ENCODE assay signal across 2 cellular contexts in genomic region chr1:235124665-235125064, GRCh38.
TF ChIP-seq lines count a peak whose summit lies in the region.

No MANE protein-coding gene starts in this region.

TF ChIP-seq in HepG2, 621 proteins besides CTCF, POLR2A, EP300 and RAD21:
- no peak for TF ChIP-seq JDP2 (CRISPR knock-in tag; IDR thresholded peaks at IDR 0.05; ENCODE audit: borderline replicate concordance)
- TF ChIP-seq RBFOX2 (IDR thresholded peaks at IDR 0.05; ENCODE audit: low read depth, low read length) = peak; percentile 62; the same call in 1 of the 2 replicates

TF ChIP-seq in K562, 482 proteins besides CTCF, POLR2A, EP300 and RAD21:
- TF ChIP-seq POLR2G (IDR thresholded peaks at IDR 0.05; ENCODE audit: low read depth, low read length) (no peak), POLR2AphosphoS5 (IDR thresholded peaks at IDR 0.05; ENCODE audit: control insufficient read depth, insufficient read depth, low read depth, low read length) (peak; percentile 30; the same call in 1 of the 2 replicates), RBFOX2 (IDR thresholded peaks at IDR 0.05; ENCODE audit: low read depth, low read length) (peak; percentile 50; the same call in 1 of the 2 replicates)
